In genomic region chr16:89917773-89918452, GRCh38 we compare ENCODE assay signal across 8 cellular contexts. TPM values are rescaled to one million over a fixed set of nuclear protein-coding genes. Genes with fewer than 3 reads are reported as not detected.
DNase-seq lines count a peak whose midpoint lies in the region; ATAC-seq and TF ChIP-seq lines count a peak whose summit lies in the region.

No MANE protein-coding gene starts in this region.

- peaks cover 15 to 23% of the 10 kb centered on the region in 2 donors for H3K4me1 ChIP-seq in gastrocnemius medialis

- peaks cover 35 to 50% (median 47%) of the 10 kb centered on the region in 3 donors for H3K27me3 ChIP-seq in gastrocnemius medialis

- POLR2A ChIA-PET in activated naive CD8-positive, alpha-beta T cell treated with anti-CD3 and anti-CD28 coated beads, Interleukin-2, amount 10 ng/mL, durations not matched to agents 7 days and 5 days (lab: Charles Lee), result interaction anchor here (1.2 to 1.3 kb wide), 2 partner anchors 44 to 45 kb away, joined by 4 to 15 read pairs; partner anchors contain the start of gene TCF25

- intact Hi-C loops in left ventricle myocardium superior (cut with micrococcal nuclease) (no loop called here), gastrocnemius medialis (cut with DNase I; ENCODE audit: low total_unique reads) (no loop called here)

- peak overlapping the region; percentile 76 for H3K27ac Mint-ChIP-seq in activated naive CD8-positive, alpha-beta T cell treated with anti-CD3 and anti-CD28 coated beads, Interleukin-2, amount 10 ng/mL, durations not matched to agents 7 days and 5 days

- peak; percentile 92 for DNase-seq in EH (ENCODE audit: low read depth)
- DNase-seq in LHCN-M2 (ENCODE audit: low read depth), result peak; percentile 79
- DNase-seq in SW 1271 (lab: John Stamatoyannopoulos, UW), result peak; percentile 81 to 90
- DNase-seq in activated naive CD8-positive, alpha-beta T cell treated with anti-CD3 and anti-CD28 coated beads, Interleukin-2, amount 10 ng/mL, durations not matched to agents 7 days and 5 days, result peak; percentile 91
- peak; percentile 88 for DNase-seq in left ventricle myocardium superior
- DNase-seq in gastrocnemius medialis, result peak in 1 of 2 donors; percentile 50
- DNase-seq in NCI-H446 treated with DMSO at 0.1 percent for 48 hours (lab: John Stamatoyannopoulos, UW), result no peak

- peaks cover 34% of the 10 kb centered on the region for H3K27me3 Mint-ChIP-seq in activated naive CD8-positive, alpha-beta T cell treated with anti-CD3 and anti-CD28 coated beads, Interleukin-2, amount 10 ng/mL, durations not matched to agents 7 days and 5 days

- peak overlapping the region in 3 of 4 donors; percentile 17 to 22 (median 22) for H3K4me3 ChIP-seq in gastrocnemius medialis

- H3K9me3 Mint-ChIP-seq in activated naive CD8-positive, alpha-beta T cell treated with anti-CD3 and anti-CD28 coated beads, Interleukin-2, amount 10 ng/mL, durations not matched to agents 7 days and 5 days, result no peaks in the 10 kb centered on the region

- H3K36me3 ChIP-seq in gastrocnemius medialis, result no peaks in the 10 kb centered on the region

- H3K9me3 ChIP-seq in gastrocnemius medialis, result no peaks in the 10 kb centered on the region

- TF ChIP-seq POLR2A in gastrocnemius medialis (IDR thresholded peaks at IDR 0.05), result no peak

- H3K27ac ChIP-seq in gastrocnemius medialis, result no peak overlapping the region

- ATAC-seq in GM21825 (IDR thresholded peaks at IDR 0.05; ENCODE audit: unreplicated experiment) (peak; percentile 75), left ventricle myocardium superior (peak; percentile 70), gastrocnemius medialis (peak; percentile 6 to 35)
- peak; percentile 73 for ATAC-seq in activated naive CD8-positive, alpha-beta T cell treated with anti-CD3 and anti-CD28 coated beads, Interleukin-2, amount 10 ng/mL, durations not matched to agents 7 days and 5 days (ENCODE audit: low read depth)

- peaks cover 4% of the 10 kb centered on the region for H3K36me3 Mint-ChIP-seq in activated naive CD8-positive, alpha-beta T cell treated with anti-CD3 and anti-CD28 coated beads, Interleukin-2, amount 10 ng/mL, durations not matched to agents 7 days and 5 days

- in situ Hi-C loops in gastrocnemius medialis (cut with MboI; ENCODE audit: low sequenced_read_pairs in 4 of 4), result no loop called here

- peaks cover 34% of the 10 kb centered on the region for H3K4me1 Mint-ChIP-seq in activated naive CD8-positive, alpha-beta T cell treated with anti-CD3 and anti-CD28 coated beads, Interleukin-2, amount 10 ng/mL, durations not matched to agents 7 days and 5 days

- H3K4me3 Mint-ChIP-seq in activated naive CD8-positive, alpha-beta T cell treated with anti-CD3 and anti-CD28 coated beads, Interleukin-2, amount 10 ng/mL, durations not matched to agents 7 days and 5 days, result peak overlapping the region; percentile 69

- TF ChIP-seq CTCF in gastrocnemius medialis (IDR thresholded peaks at IDR 0.05 in 4 of 5, conservative IDR thresholded peaks at IDR 0.05 in 1 of 5), result no peak

RNA-seq across cellular contexts. Expression of gene MC1R, which starts 0.7 kb away (rescaled TPM):
- total RNA-seq in LHCN-M2 (2014; rRNA removed) (7.6 and 7.7 TPM in 2 replicates), left ventricle myocardium superior (1.1 TPM), gastrocnemius medialis (1 to 10 TPM in 2 of 4 donors, under 1 TPM in 2; 0.33 to 1.8 (median 0.92) TPM)
- polyA plus RNA-seq in LHCN-M2 (2012), result 3.4 TPM
- total RNA-seq in activated naive CD8-positive, alpha-beta T cell treated with anti-CD3 and anti-CD28 coated beads, Interleukin-2, amount 10 ng/mL, durations not matched to agents 7 days and 5 days, result 1 to 10 TPM; 5.8 to 7.4 TPM

RNA-seq across cellular contexts. Expression of gene TUBB3, which starts 5.2 kb away (rescaled TPM):
- 443 and 463 TPM in 2 replicates for total RNA-seq in LHCN-M2 (2014; rRNA removed)
- 383 TPM for polyA plus RNA-seq in LHCN-M2 (2012)
- total RNA-seq in activated naive CD8-positive, alpha-beta T cell treated with anti-CD3 and anti-CD28 coated beads, Interleukin-2, amount 10 ng/mL, durations not matched to agents 7 days and 5 days, result under 1 TPM; 0.31 to 0.86 TPM
- 1.8 TPM for total RNA-seq in left ventricle myocardium superior
- total RNA-seq in gastrocnemius medialis, result 1 to 10 TPM in 1 of 4 donors, not detected in 3; 1.1 TPM

RNA-seq across cellular contexts. Expression of gene DEF8, which starts 30.6 kb away (rescaled TPM):
- 78.2 and 87.1 TPM in 2 replicates for total RNA-seq in LHCN-M2 (2014; rRNA removed)
- 112 TPM for polyA plus RNA-seq in LHCN-M2 (2012)
- 10 to 100 TPM; 30.9 to 33.5 TPM for total RNA-seq in activated naive CD8-positive, alpha-beta T cell treated with anti-CD3 and anti-CD28 coated beads, Interleukin-2, amount 10 ng/mL, durations not matched to agents 7 days and 5 days
- 53.2 TPM for total RNA-seq in left ventricle myocardium superior
- total RNA-seq in gastrocnemius medialis, result 100 to 1,000 TPM in 1 of 4 donors, 10 to 100 TPM in 3; 33.1 to 112 (median 51.4) TPM

RNA-seq across cellular contexts. Expression of gene TCF25, which starts 44.5 kb away (rescaled TPM):
- total RNA-seq in LHCN-M2 (2014; rRNA removed), result 171 and 180 TPM in 2 replicates
- 214 TPM for polyA plus RNA-seq in LHCN-M2 (2012)
- 100 to 1,000 TPM; 218 to 243 TPM for total RNA-seq in activated naive CD8-positive, alpha-beta T cell treated with anti-CD3 and anti-CD28 coated beads, Interleukin-2, amount 10 ng/mL, durations not matched to agents 7 days and 5 days
- 86.3 TPM for total RNA-seq in left ventricle myocardium superior
- total RNA-seq in gastrocnemius medialis, result 100 to 1,000 TPM in 1 of 4 donors, 10 to 100 TPM in 3; 68.9 to 110 (median 85.7) TPM

Comparison
In these comparisons a context has a peak if more than half of its experiments do, and no peak if none do; other contexts are left out.
1. ATAC-seq: peak in every context shown above with its lines; median percentile 75 in GM21825; 73 in activated naive CD8-positive, alpha-beta T cell treated with anti-CD3 and anti-CD28 coated beads, Interleukin-2, amount 10 ng/mL, durations not matched to agents 7 days and 5 days; 70 in left ventricle myocardium superior; 20 in gastrocnemius medialis.
2. RNA of gene TUBB3, which starts 5.2 kb away (total RNA-seq): 443 to 463 TPM in LHCN-M2; 1.8 TPM in left ventricle myocardium superior (single experiment), 0.31 to 0.86 TPM in activated naive CD8-positive, alpha-beta T cell treated with anti-CD3 and anti-CD28 coated beads, Interleukin-2, amount 10 ng/mL, durations not matched to agents 7 days and 5 days and 1.1 TPM in gastrocnemius medialis; every median in the first group is over 100 times any median in the second.